ENCODE assay signal across 8 cellular contexts in the genomic region with DNA sequence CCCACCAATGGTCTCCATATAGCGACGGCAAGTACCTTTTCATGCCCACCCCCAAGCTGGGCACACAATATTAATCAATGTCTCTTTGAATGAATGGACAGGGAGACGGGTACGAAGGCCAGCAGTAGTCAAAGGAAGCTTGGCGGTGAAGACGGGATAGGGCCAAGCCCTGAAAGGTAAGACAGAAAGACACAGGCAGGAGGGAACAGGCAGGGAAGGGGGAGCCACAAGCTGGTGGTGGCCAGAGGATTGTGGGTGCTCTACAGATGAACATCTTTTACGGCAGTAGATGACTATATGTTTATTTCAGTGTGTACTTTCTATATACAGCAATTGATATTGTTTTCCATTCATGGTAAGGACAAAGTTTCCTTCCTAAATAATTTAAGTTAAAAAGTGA. TPM values are rescaled to one million over a fixed set of nuclear protein-coding genes. Genes with fewer than 3 reads are reported as not detected.
DNase-seq lines count a peak whose midpoint lies in the region; ATAC-seq and TF ChIP-seq lines count a peak whose summit lies in the region.

No MANE protein-coding gene starts in this region.

- H3K27ac ChIP-seq in lower lobe of right lung = peak overlapping the region; percentile 63
- peak overlapping the region; percentile 33 for H3K27ac ChIP-seq in temporal lobe (ENCODE audit: low read depth, low read length)

- POLR2A ChIA-PET in activated CD4-positive, alpha-beta T cell treated with anti-CD3 and anti-CD28 coated beads, Interleukin-2, amount 10 ng/mL, durations not matched to agents 7 days and 5 days (lab: Charles Lee) = interaction anchor here (0.7 kb wide), 1 partner anchor 128 kb away, joined by 3 read pairs; no protein-coding TSS in a partner anchor

- ATAC-seq in lower lobe of right lung = no peak

- peaks cover 18% of the 10 kb centered on the region for H3K36me3 ChIP-seq in lower lobe of right lung

- TF ChIP-seq CTCF in lower lobe of right lung (IDR thresholded peaks at IDR 0.05) = no peak

- CTCF ChIA-PET in activated CD4-positive, alpha-beta T cell treated with anti-CD3 and anti-CD28 coated beads, Interleukin-2, amount 10 ng/mL, durations not matched to agents 7 days and 5 days (lab: Charles Lee) = interaction anchor here (1.1 to 3.2 kb wide), 5 partner anchors 10 to 172 kb away, joined by 3 to 14 read pairs (median 5); no protein-coding TSS in a partner anchor

- peak overlapping the region; percentile 93 for H3K27ac Mint-ChIP-seq in activated CD4-positive, alpha-beta T cell treated with anti-CD3 and anti-CD28 coated beads, Interleukin-2, amount 10 ng/mL, durations not matched to agents 7 days and 5 days
- H3K27ac Mint-ChIP-seq in activated T-helper 1 cell treated with anti-CD3 and anti-CD28 coated beads, Interleukin-12 subunit alpha, Interleukin-12 subunit beta, Interleukin-2, Interleukin-4 antibody, amounts not matched to agents 30 ng/mL and 10 ng/mL and 1 ng/mL, durations not matched to agents 14 hours and 24 hours and 36 hours = peak overlapping the region; percentile 88

- H3K4me1 ChIP-seq in lower lobe of right lung = peaks cover 88% of the 10 kb centered on the region

- H3K4me3 Mint-ChIP-seq in activated CD4-positive, alpha-beta T cell treated with anti-CD3 and anti-CD28 coated beads, Interleukin-2, amount 10 ng/mL, durations not matched to agents 7 days and 5 days = peak overlapping the region; percentile 70
- H3K4me3 Mint-ChIP-seq in activated T-helper 1 cell treated with anti-CD3 and anti-CD28 coated beads, Interleukin-12 subunit alpha, Interleukin-12 subunit beta, Interleukin-2, Interleukin-4 antibody, amounts not matched to agents 30 ng/mL and 10 ng/mL and 1 ng/mL, durations not matched to agents 14 hours and 24 hours and 36 hours = peak overlapping the region; percentile 45

- H3K9me3 ChIP-seq in lower lobe of right lung = no peaks in the 10 kb centered on the region

- peaks cover 93% of the 10 kb centered on the region for H3K4me1 Mint-ChIP-seq in activated CD4-positive, alpha-beta T cell treated with anti-CD3 and anti-CD28 coated beads, Interleukin-2, amount 10 ng/mL, durations not matched to agents 7 days and 5 days
- peaks cover 87% of the 10 kb centered on the region for H3K4me1 Mint-ChIP-seq in activated T-helper 1 cell treated with anti-CD3 and anti-CD28 coated beads, Interleukin-12 subunit alpha, Interleukin-12 subunit beta, Interleukin-2, Interleukin-4 antibody, amounts not matched to agents 30 ng/mL and 10 ng/mL and 1 ng/mL, durations not matched to agents 14 hours and 24 hours and 36 hours (ENCODE audit: low read depth)

- H3K9me3 Mint-ChIP-seq in activated CD4-positive, alpha-beta T cell treated with anti-CD3 and anti-CD28 coated beads, Interleukin-2, amount 10 ng/mL, durations not matched to agents 7 days and 5 days = peaks cover 7% of the 10 kb centered on the region
- no peaks in the 10 kb centered on the region for H3K9me3 Mint-ChIP-seq in activated T-helper 1 cell treated with anti-CD3 and anti-CD28 coated beads, Interleukin-12 subunit alpha, Interleukin-12 subunit beta, Interleukin-2, Interleukin-4 antibody, amounts not matched to agents 30 ng/mL and 10 ng/mL and 1 ng/mL, durations not matched to agents 14 hours and 24 hours and 36 hours

- intact Hi-C loops in activated T-helper 1 cell treated with anti-CD3 and anti-CD28 coated beads, Interleukin-12 subunit alpha, Interleukin-12 subunit beta, Interleukin-2, Interleukin-4 antibody, amounts not matched to agents 30 ng/mL and 10 ng/mL and 1 ng/mL, durations not matched to agents 14 hours and 24 hours and 36 hours (cut with micrococcal nuclease) = loop anchor here (1.0 to 5.0 kb wide), 5 partner anchors 8 to 128 kb away; a partner anchor contains a TSS
- intact Hi-C loops in lower lobe of right lung (cut with DNase I) = no loop called here

- no peaks in the 10 kb centered on the region for H3K27me3 ChIP-seq in lower lobe of right lung (ENCODE audit: low read depth)

- DNase-seq in activated CD4-positive, alpha-beta T cell treated with anti-CD3 and anti-CD28 coated beads, Interleukin-2, amount 10 ng/mL, durations not matched to agents 7 days and 5 days = no peak
- no peak for DNase-seq in activated CD4-positive, alpha-beta T cell treated with anti-CD3 and anti-CD28 coated beads for 1 hour
- DNase-seq in activated T-helper 1 cell treated with anti-CD3 and anti-CD28 coated beads, Interleukin-12 subunit alpha, Interleukin-12 subunit beta, Interleukin-2, Interleukin-4 antibody, amounts not matched to agents 30 ng/mL and 10 ng/mL and 1 ng/mL, durations not matched to agents 14 hours and 24 hours and 36 hours (ENCODE audit: low spot score) = no peak
- DNase-seq in lower lobe of right lung (no peak), iPS-NIHi7 (ENCODE audit: extremely low spot score) (no peak), GDM1 (lab: John Stamatoyannopoulos, UW) (no peak), HPDE6-E6E7 (ENCODE audit: extremely low spot score) (no peak)

- H3K27me3 Mint-ChIP-seq in activated CD4-positive, alpha-beta T cell treated with anti-CD3 and anti-CD28 coated beads, Interleukin-2, amount 10 ng/mL, durations not matched to agents 7 days and 5 days = no peaks in the 10 kb centered on the region
- H3K27me3 Mint-ChIP-seq in activated T-helper 1 cell treated with anti-CD3 and anti-CD28 coated beads, Interleukin-12 subunit alpha, Interleukin-12 subunit beta, Interleukin-2, Interleukin-4 antibody, amounts not matched to agents 30 ng/mL and 10 ng/mL and 1 ng/mL, durations not matched to agents 14 hours and 24 hours and 36 hours (ENCODE audit: insufficient read depth) = no peaks in the 10 kb centered on the region

- peaks cover 65% of the 10 kb centered on the region for H3K36me3 Mint-ChIP-seq in activated CD4-positive, alpha-beta T cell treated with anti-CD3 and anti-CD28 coated beads, Interleukin-2, amount 10 ng/mL, durations not matched to agents 7 days and 5 days (ENCODE audit: low read depth)
- H3K36me3 Mint-ChIP-seq in activated T-helper 1 cell treated with anti-CD3 and anti-CD28 coated beads, Interleukin-12 subunit alpha, Interleukin-12 subunit beta, Interleukin-2, Interleukin-4 antibody, amounts not matched to agents 30 ng/mL and 10 ng/mL and 1 ng/mL, durations not matched to agents 14 hours and 24 hours and 36 hours (ENCODE audit: low read depth) = peaks cover 25% of the 10 kb centered on the region

- H3K4me3 ChIP-seq in lower lobe of right lung = peak overlapping the region; percentile 4

RNA-seq across cellular contexts. Expression of a gene that starts 16.3 kb away (rescaled TPM):
- 100 to 1,000 TPM; 529 to 567 TPM for total RNA-seq in activated CD4-positive, alpha-beta T cell treated with anti-CD3 and anti-CD28 coated beads, Interleukin-2, amount 10 ng/mL, durations not matched to agents 7 days and 5 days
- 317 and 323 TPM in 2 replicates for total RNA-seq in activated T-helper 1 cell treated with anti-CD3 and anti-CD28 coated beads, Interleukin-12 subunit alpha, Interleukin-12 subunit beta, Interleukin-2, Interleukin-4 antibody, amounts not matched to agents 30 ng/mL and 10 ng/mL and 1 ng/mL, durations not matched to agents 14 hours and 24 hours and 36 hours
- total RNA-seq in lower lobe of right lung (236 TPM), temporal lobe (40.3 TPM)
